20 cellular contexts compared by ENCODE assay signal in genomic region chr15:33934396-33934795, GRCh38. TPM values are rescaled to one million over a fixed set of nuclear protein-coding genes. Genes with fewer than 3 reads are reported as not detected.
"Had no signal": no experiment of that assay in that cellular context is flagged by ENCODE, and none has a peak within 500 bp of the region (broad histone marks: within the 10 kb centered on the region; RNA-seq: fewer than 3 reads in every experiment).

No MANE protein-coding gene starts in this region.

- H3K9me3 ChIP-seq: ascending aorta, breast epithelium, heart right ventricle, neutrophil, sigmoid colon had no signal

- H3K4me3 ChIP-seq: ascending aorta, breast epithelium, heart right ventricle, sigmoid colon had no signal

- DNase-seq: activated CD4-positive, alpha-beta T cell treated with anti-CD3 and anti-CD28 coated beads, Interleukin-2, amount 50 U/mL, for 1 hour; activated CD8-positive, alpha-beta memory T cell treated with anti-CD3 and anti-CD28 coated beads, Interleukin-2, amount 50 U/mL, for 4 hours; activated naive CD4-positive, alpha-beta T cell treated with anti-CD3 and anti-CD28 coated beads, Interleukin-2, amount 50 U/mL, for 16 hours; activated T-cell treated with anti-CD3 and anti-CD28 coated beads, Interleukin-2, amount 50 U/mL, for 4 hours; cerebellar nuclear complex; cortex of kidney; effector CD4-positive, alpha-beta T cell; heart right ventricle; immature natural killer cell; mesendoderm; naive thymus-derived CD8-positive, alpha-beta T cell; sigmoid colon; stimulated activated CD4-positive, alpha-beta T cell treated with anti-CD3 and anti-CD28 coated beads, Interleukin-4, amount 100 ng/mL, for 4 hours had no signal

- ATAC-seq: activated CD4-positive, CD25-positive, alpha-beta regulatory T cell treated with anti-CD3 and anti-CD28 coated beads, Interleukin-2, amount 50 U/mL, for 24 hours; activated T-cell treated with anti-CD3 and anti-CD28 coated beads, Interleukin-2, amount 50 U/mL, for 4 hours; heart right ventricle; naive thymus-derived CD8-positive, alpha-beta T cell; stimulated activated memory B cell treated with anti-CD40 and anti-IgM and Interleukin-4, amounts not matched to agents 10 μg/mL and 1 μg/mL and 100 μg/mL, for 72 hours had no signal

- H3K4me1 ChIP-seq: ascending aorta, breast epithelium, parathyroid adenoma, sigmoid colon had no signal

- H3K36me3 ChIP-seq: ascending aorta, breast epithelium, heart right ventricle, neutrophil, sigmoid colon had no signal

RNA-seq across cellular contexts. Expression of gene CHRM5, which starts 33.9 kb away (rescaled TPM):
- total RNA-seq: ascending aorta; breast epithelium; heart right ventricle; liver; naive thymus-derived CD8-positive, alpha-beta T cell; sigmoid colon had no signal
